Comparison of ENCODE assay signal across 28 cellular contexts in genomic region chr3:159823763-159824162, GRCh38. TPM values are rescaled to one million over a fixed set of nuclear protein-coding genes. Genes with fewer than 3 reads are reported as not detected.
DNase-seq lines count a peak whose midpoint lies in the region; ATAC-seq and TF ChIP-seq lines count a peak whose summit lies in the region.
"Had no signal": no experiment of that assay in that cellular context is flagged by ENCODE, and none has a peak within 500 bp of the region (broad histone marks: within the 10 kb centered on the region; RNA-seq: fewer than 3 reads in every experiment).

No MANE protein-coding gene starts in this region.

- no peak for TF ChIP-seq CTCF in RWPE2 (IDR thresholded peaks at IDR 0.05; ENCODE audit: poor library complexity, severe bottlenecking)
- no peak for TF ChIP-seq CTCF in hepatocyte (IDR thresholded peaks at IDR 0.05; ENCODE audit: poor library complexity)
- TF ChIP-seq CTCF in sigmoid colon (IDR thresholded peaks at IDR 0.05) = no peak

- peaks cover 8% of the 10 kb centered on the region for H3K27me3 Mint-ChIP-seq in T-helper 2 cell treated with Interferon-gamma antibody and Interleukin-4, amounts not matched to agents 5 μg/mL and 100 μg/mL, for 36 hours (ENCODE audit: low read depth)

- no peak for TF ChIP-seq POLR2A in sigmoid colon (IDR thresholded peaks at IDR 0.05)

- H3K27me3 ChIP-seq in RWPE2 (ENCODE audit: insufficient read depth, poor library complexity, severe bottlenecking) (no peaks in the 10 kb centered on the region), hepatocyte (no peaks in the 10 kb centered on the region), sigmoid colon (no peaks in the 10 kb centered on the region)
- H3K27me3 ChIP-seq: BLaER1 treated with 17β-estradiol and CSF1 and Interleukin-3, amounts not matched to agents 10 nM and 100 nM; body of pancreas; testis had no signal

- H3K4me2 ChIP-seq in hepatocyte = peak overlapping the region; percentile 14
- H3K4me2 ChIP-seq: BLaER1 treated with 17β-estradiol and CSF1 and Interleukin-3, amounts not matched to agents 10 nM and 100 nM had no signal

- H2AFZ ChIP-seq in hepatocyte = no peak overlapping the region

- ATAC-seq in RWPE2 (ENCODE audit: low read depth) = no peak
- ATAC-seq: activated CD8-positive, alpha-beta T cell treated with anti-CD3 and anti-CD28 coated beads, Interleukin-2, amount 10 ng/mL, durations not matched to agents 7 days and 5 days; stimulated activated effector memory CD8-positive, alpha-beta T cell treated with anti-CD3 and anti-CD28 coated beads, Interleukin-12 subunit alpha, Interleukin-12 subunit beta, amount 100 ng/mL, for 72 hours had no signal

- no peak overlapping the region for H3K4me3 Mint-ChIP-seq in T-helper 2 cell treated with Interferon-gamma antibody and Interleukin-4, amounts not matched to agents 5 μg/mL and 100 μg/mL, for 36 hours
- H3K4me3 Mint-ChIP-seq: activated CD8-positive, alpha-beta T cell treated with anti-CD3 and anti-CD28 coated beads, Interleukin-2, amount 10 ng/mL, durations not matched to agents 7 days and 5 days; IgD-negative memory B cell; immature natural killer cell; stimulated activated effector memory CD8-positive, alpha-beta T cell treated with anti-CD3 and anti-CD28 coated beads, Interleukin-12 subunit alpha, Interleukin-12 subunit beta, amount 100 ng/mL, for 72 hours had no signal

- DNase-seq in DMS79 treated with DMSO at 0.1 percent for 48 hours (lab: John Stamatoyannopoulos, UW) (peak; percentile 95), RWPE2 (ENCODE audit: low spot score) (no peak), hepatocyte (ENCODE audit: low spot score) (no peak), sigmoid colon (no peak), medulla oblongata (ENCODE audit: extremely low spot score) (no peak), HCEC 1CT (no peak)
- no peak for DNase-seq in T-helper 2 cell treated with Interferon-gamma antibody and Interleukin-4, amounts not matched to agents 5 μg/mL and 100 μg/mL, for 36 hours (ENCODE audit: low spot score)
- no peak for DNase-seq in activated CD4-positive, alpha-beta T cell treated with anti-CD3 and anti-CD28 coated beads, Interleukin-2, amount 50 U/mL, for 4 hours
- DNase-seq: activated CD4-positive, alpha-beta T cell treated with anti-CD3 and anti-CD28 coated beads for 1 hour; activated CD8-positive, alpha-beta T cell treated with anti-CD3 and anti-CD28 coated beads, Interleukin-2, amount 10 ng/mL, durations not matched to agents 7 days and 5 days; activated gamma-delta T cell; activated T-cell treated with anti-CD3 and anti-CD28 coated beads for 4 hours; effector CD4-positive, alpha-beta T cell; erythroblast; foreskin melanocyte; hippocampal formation; immature natural killer cell; NCI-H1105; NCI-H2081 treated with DMSO at 0.1 percent for 48 hours; stimulated activated CD4-positive, alpha-beta T cell treated with anti-CD3 and anti-CD28 coated beads, Interleukin-2, amount 100 ng/mL, for 48 hours; T-helper 1 cell; testis had no signal

- H3K9me3 ChIP-seq in RWPE2 (ENCODE audit: severe bottlenecking) = no peaks in the 10 kb centered on the region
- no peaks in the 10 kb centered on the region for H3K9me3 ChIP-seq in hepatocyte (ENCODE audit: low read depth)
- no peaks in the 10 kb centered on the region for H3K9me3 ChIP-seq in sigmoid colon
- H3K9me3 ChIP-seq: BLaER1 treated with 17β-estradiol and CSF1 and Interleukin-3, amounts not matched to agents 10 nM and 100 nM; body of pancreas; prostate gland; testis had no signal

- WGBS in hepatocyte (ENCODE audit: low lambda C conversion rate, missing lambda C conversion rate) = 68% methylated on average over 4 of the region's 4 CpGs
- 79 to 84% methylated on average over 4 of the region's 4 CpGs for whole genome bisulfite sequencing in sigmoid colon, 2 donors

- no peaks in the 10 kb centered on the region for H3K36me3 ChIP-seq in RWPE2 (ENCODE audit: low read depth)
- no peaks in the 10 kb centered on the region for H3K36me3 ChIP-seq in hepatocyte (replicated peaks; ENCODE audit: insufficient read depth, low read depth)
- H3K36me3 ChIP-seq in sigmoid colon = no peaks in the 10 kb centered on the region
- H3K36me3 ChIP-seq: BLaER1 treated with 17β-estradiol and CSF1 and Interleukin-3, amounts not matched to agents 10 nM and 100 nM; prostate gland had no signal

- no peak for TF ChIP-seq EP300 in sigmoid colon (IDR thresholded peaks at IDR 0.05)

- H4K20me1 ChIP-seq in hepatocyte (ENCODE audit: insufficient read depth, poor library complexity, severe bottlenecking) = no peaks in the 10 kb centered on the region
- H4K20me1 ChIP-seq: BLaER1 treated with 17β-estradiol and CSF1 and Interleukin-3, amounts not matched to agents 10 nM and 100 nM had no signal

- H3K4me1 Mint-ChIP-seq in T-helper 2 cell treated with Interferon-gamma antibody and Interleukin-4, amounts not matched to agents 5 μg/mL and 100 μg/mL, for 36 hours (ENCODE audit: low read depth) = no peaks in the 10 kb centered on the region
- H3K4me1 Mint-ChIP-seq: immature natural killer cell; stimulated activated effector memory CD8-positive, alpha-beta T cell treated with anti-CD3 and anti-CD28 coated beads, Interleukin-12 subunit alpha, Interleukin-12 subunit beta, amount 100 ng/mL, for 72 hours had no signal

- peaks cover 2% of the 10 kb centered on the region for H3K79me2 ChIP-seq in hepatocyte

- no peaks in the 10 kb centered on the region for H3K36me3 Mint-ChIP-seq in T-helper 2 cell treated with Interferon-gamma antibody and Interleukin-4, amounts not matched to agents 5 μg/mL and 100 μg/mL, for 36 hours (ENCODE audit: low read depth)
- H3K36me3 Mint-ChIP-seq: IgD-negative memory B cell; immature natural killer cell; stimulated activated effector memory CD8-positive, alpha-beta T cell treated with anti-CD3 and anti-CD28 coated beads, Interleukin-12 subunit alpha, Interleukin-12 subunit beta, amount 100 ng/mL, for 72 hours had no signal

- H3K27ac ChIP-seq in RWPE2 (ENCODE audit: poor library complexity, severe bottlenecking) = peak overlapping the region; percentile 96
- H3K27ac ChIP-seq in hepatocyte = peak overlapping the region; percentile 82
- peak overlapping the region in 3 of 4 donors; percentile 64 to 67 (median 64) for H3K27ac ChIP-seq in sigmoid colon
- H3K27ac ChIP-seq: BLaER1 treated with 17β-estradiol and CSF1 and Interleukin-3, amounts not matched to agents 10 nM and 100 nM; body of pancreas; prostate gland; skin epidermis; testis had no signal

- no peak overlapping the region for H3K4me3 ChIP-seq in RWPE2 (ENCODE audit: severe bottlenecking)
- H3K4me3 ChIP-seq in hepatocyte = no peak overlapping the region
- no peak overlapping the region for H3K4me3 ChIP-seq in sigmoid colon
- H3K4me3 ChIP-seq: BLaER1 treated with 17β-estradiol and CSF1 and Interleukin-3, amounts not matched to agents 10 nM and 100 nM; body of pancreas; prostate gland; skin epidermis; testis had no signal

- no peaks in the 10 kb centered on the region for H3K9me2 ChIP-seq in hepatocyte (replicated peaks; ENCODE audit: insufficient read depth)

- H3K27ac Mint-ChIP-seq in T-helper 2 cell treated with Interferon-gamma antibody and Interleukin-4, amounts not matched to agents 5 μg/mL and 100 μg/mL, for 36 hours = no peak overlapping the region
- H3K27ac Mint-ChIP-seq: activated CD8-positive, alpha-beta T cell treated with anti-CD3 and anti-CD28 coated beads, Interleukin-2, amount 10 ng/mL, durations not matched to agents 7 days and 5 days; IgD-negative memory B cell; immature natural killer cell; stimulated activated effector memory CD8-positive, alpha-beta T cell treated with anti-CD3 and anti-CD28 coated beads, Interleukin-12 subunit alpha, Interleukin-12 subunit beta, amount 100 ng/mL, for 72 hours had no signal

- H3K9me3 Mint-ChIP-seq in T-helper 2 cell treated with Interferon-gamma antibody and Interleukin-4, amounts not matched to agents 5 μg/mL and 100 μg/mL, for 36 hours = no peaks in the 10 kb centered on the region
- H3K9me3 Mint-ChIP-seq: stimulated activated effector memory CD8-positive, alpha-beta T cell treated with anti-CD3 and anti-CD28 coated beads, Interleukin-12 subunit alpha, Interleukin-12 subunit beta, amount 100 ng/mL, for 72 hours had no signal

- intact Hi-C loops in sigmoid colon (cut with DNase I) = loop anchor here (5.0 kb wide), 1 partner anchor 561 kb away; no protein-coding TSS in a partner anchor

- H3K4me1 ChIP-seq in RWPE2 (ENCODE audit: insufficient read depth, poor library complexity, severe bottlenecking) (peaks cover 49% of the 10 kb centered on the region), hepatocyte (ENCODE audit: insufficient read depth) (peaks cover 14% of the 10 kb centered on the region), sigmoid colon (peaks cover 0 to 59% (median 43%) of the 10 kb centered on the region in 4 donors)
- H3K4me1 ChIP-seq: prostate gland, testis had no signal

RNA-seq across cellular contexts. Expression of gene SCHIP1, which starts 15.9 kb away (rescaled TPM):
- total RNA-seq in hepatocyte (3.8 and 12.6 TPM in 2 replicates), sigmoid colon (10 to 100 TPM; 19.9 to 44.1 (median 31.3) TPM)
- polyA plus RNA-seq in hepatocyte (4.3 and 5.2 TPM in 2 replicates), sigmoid colon (1 to 10 TPM in 2 of 3 donors, not detected in 1; 1.8 to 4.1 TPM)
- total RNA-seq: activated CD8-positive, alpha-beta T cell treated with anti-CD3 and anti-CD28 coated beads, Interleukin-2, amount 10 ng/mL, durations not matched to agents 7 days and 5 days had no signal
- polyA plus RNA-seq: IgD-negative memory B cell, immature natural killer cell had no signal
